In the genomic region with DNA sequence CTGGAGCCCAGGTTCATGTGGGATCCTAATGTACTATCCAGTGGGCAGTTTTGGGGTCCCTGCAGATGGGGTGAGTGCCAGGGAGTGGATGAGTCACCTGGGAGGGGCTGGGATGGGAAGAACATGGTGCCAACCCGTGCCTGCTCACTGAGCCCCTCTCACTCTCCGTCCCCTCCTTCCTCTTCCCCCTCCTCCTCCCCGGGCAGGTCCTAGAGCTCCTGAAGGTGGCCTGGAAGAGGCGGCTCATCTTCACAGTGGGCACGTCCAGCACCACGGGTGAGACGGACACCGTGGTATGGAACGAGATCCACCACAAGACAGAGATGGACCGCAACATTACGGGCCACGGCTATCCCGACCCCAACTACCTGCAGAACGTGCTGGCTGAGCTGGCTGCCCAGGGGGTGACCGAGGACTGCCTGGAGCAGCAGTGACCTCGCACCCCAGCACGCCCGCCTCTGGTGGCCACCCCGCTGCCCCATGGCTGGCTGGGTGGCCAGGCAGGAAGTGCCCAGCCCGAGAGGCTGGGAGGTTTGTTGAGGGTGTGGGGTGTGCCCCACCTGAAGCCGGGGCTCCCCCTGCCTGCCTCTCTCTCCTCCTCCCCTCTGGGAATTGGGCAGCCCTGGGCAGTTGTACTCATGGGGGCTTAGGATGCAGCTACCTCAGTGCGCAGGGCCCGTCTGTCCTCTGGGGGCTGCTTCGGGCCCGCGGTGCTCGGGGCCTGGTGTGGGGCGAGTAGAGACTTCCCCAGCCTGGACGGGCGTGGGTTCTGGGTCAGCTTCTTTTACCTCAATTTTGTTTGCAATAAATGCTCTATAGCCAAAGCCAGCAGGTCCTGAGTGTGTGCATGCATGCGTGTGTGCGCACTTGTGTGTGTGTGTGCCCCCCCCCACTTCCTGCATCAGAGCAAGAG, we compare ENCODE assay signal across 1 cellular context.
TF ChIP-seq lines count a peak whose summit lies in the region.

No MANE protein-coding gene starts in this region.

TF ChIP-seq in HepG2, 621 proteins besides CTCF, POLR2A, EP300 and RAD21:
- TF ChIP-seq, protein P1, sequence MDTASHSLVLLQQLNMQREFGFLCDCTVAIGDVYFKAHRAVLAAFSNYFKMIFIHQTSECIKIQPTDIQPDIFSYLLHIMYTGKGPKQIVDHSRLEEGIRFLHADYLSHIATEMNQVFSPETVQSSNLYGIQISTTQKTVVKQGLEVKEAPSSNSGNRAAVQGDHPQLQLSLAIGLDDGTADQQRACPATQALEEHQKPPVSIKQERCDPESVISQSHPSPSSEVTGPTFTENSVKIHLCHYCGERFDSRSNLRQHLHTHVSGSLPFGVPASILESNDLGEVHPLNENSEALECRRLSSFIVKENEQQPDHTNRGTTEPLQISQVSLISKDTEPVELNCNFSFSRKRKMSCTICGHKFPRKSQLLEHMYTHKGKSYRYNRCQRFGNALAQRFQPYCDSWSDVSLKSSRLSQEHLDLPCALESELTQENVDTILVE (CRISPR knock-in tag; IDR thresholded peaks at IDR 0.05) = no peak
- TF ChIP-seq, protein P2, sequence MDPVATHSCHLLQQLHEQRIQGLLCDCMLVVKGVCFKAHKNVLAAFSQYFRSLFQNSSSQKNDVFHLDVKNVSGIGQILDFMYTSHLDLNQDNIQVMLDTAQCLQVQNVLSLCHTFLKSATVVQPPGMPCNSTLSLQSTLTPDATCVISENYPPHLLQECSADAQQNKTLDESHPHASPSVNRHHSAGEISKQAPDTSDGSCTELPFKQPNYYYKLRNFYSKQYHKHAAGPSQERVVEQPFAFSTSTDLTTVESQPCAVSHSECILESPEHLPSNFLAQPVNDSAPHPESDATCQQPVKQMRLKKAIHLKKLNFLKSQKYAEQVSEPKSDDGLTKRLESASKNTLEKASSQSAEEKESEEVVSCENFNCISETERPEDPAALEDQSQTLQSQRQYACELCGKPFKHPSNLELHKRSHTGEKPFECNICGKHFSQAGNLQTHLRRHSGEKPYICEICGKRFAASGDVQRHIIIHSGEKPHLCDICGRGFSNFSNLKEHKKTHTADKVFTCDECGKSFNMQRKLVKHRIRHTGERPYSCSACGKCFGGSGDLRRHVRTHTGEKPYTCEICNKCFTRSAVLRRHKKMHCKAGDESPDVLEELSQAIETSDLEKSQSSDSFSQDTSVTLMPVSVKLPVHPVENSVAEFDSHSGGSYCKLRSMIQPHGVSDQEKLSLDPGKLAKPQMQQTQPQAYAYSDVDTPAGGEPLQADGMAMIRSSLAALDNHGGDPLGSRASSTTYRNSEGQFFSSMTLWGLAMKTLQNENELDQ (CRISPR knock-in tag; IDR thresholded peaks at IDR 0.05; ENCODE audit: borderline replicate concordance) = no peak
- TF ChIP-seq ERF (CRISPR knock-in tag; IDR thresholded peaks at IDR 0.05) (no peak), ZNF367 (CRISPR knock-in tag; IDR thresholded peaks at IDR 0.05; ENCODE audit: borderline replicate concordance) (no peak), MIXL1 (CRISPR knock-in tag; IDR thresholded peaks at IDR 0.05) (no peak), GATAD1 (CRISPR knock-in tag; IDR thresholded peaks at IDR 0.05) (no peak), AGO2 (optimal IDR thresholded peaks at IDR 0.05; ENCODE audit: low read depth, low read length) (peak; percentile 48), ZNF747 (CRISPR knock-in tag; IDR thresholded peaks at IDR 0.05; ENCODE audit: borderline replicate concordance) (no peak)
TF ChIP-seq in HepG2: peak in this region for 1.
